In the genomic region with DNA sequence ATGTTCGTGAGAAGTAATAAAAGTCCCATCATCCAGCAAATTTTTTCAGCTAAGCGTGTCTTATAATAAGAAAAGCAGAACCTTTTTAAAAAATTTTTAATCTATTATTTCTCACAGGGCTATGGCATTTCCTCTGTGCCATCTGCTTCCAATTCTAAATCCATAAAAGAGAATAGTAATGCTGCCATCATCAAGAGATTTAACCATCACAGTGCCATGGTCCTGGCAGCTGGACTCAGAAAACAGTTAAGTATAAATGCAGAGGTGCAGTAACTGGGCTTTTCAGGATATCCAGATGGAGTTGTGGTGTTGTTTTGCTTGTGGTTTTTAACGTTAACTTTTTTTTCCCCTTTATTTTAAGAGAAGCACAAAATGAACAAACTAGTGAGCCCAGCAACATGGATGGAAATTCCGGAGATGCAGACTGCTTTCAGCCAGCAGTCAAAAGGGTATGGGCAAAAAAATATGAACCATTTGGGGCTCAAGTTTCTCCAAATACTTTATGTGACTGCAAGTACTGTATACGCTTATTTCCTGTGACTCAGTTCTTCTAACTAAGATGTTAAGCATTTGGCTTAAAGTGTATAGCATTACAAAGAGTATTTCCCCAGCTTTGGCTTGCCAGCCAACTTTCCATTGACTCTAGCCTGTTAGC, we compare ENCODE assay signal across 17 cellular contexts. TPM values are rescaled to one million over a fixed set of nuclear protein-coding genes. Genes with fewer than 3 reads are reported as not detected.
A peak's percentile ranks its signal among the peaks of the same experiment; 100 is the strongest.
DNase-seq lines count a peak whose midpoint lies in the region; ATAC-seq and TF ChIP-seq lines count a peak whose summit lies in the region.
"Had no signal": no experiment of that assay in that cellular context is flagged by ENCODE, and none has a peak within 500 bp of the region (broad histone marks: within the 10 kb centered on the region; RNA-seq: fewer than 3 reads in every experiment).

No MANE protein-coding gene starts in this region.

- H3K27me3 ChIP-seq in A673 (replicated peaks; ENCODE audit: insufficient read depth, low read depth, low read length, poor library complexity): no peaks in the 10 kb centered on the region
- no peaks in the 10 kb centered on the region for H3K27me3 ChIP-seq in BJ (ENCODE audit: control insufficient read depth, insufficient read depth, low read length)
- H3K27me3 ChIP-seq: heart right ventricle, pancreas had no signal

- peaks cover 21% of the 10 kb centered on the region for H3K36me3 ChIP-seq in A673 (ENCODE audit: insufficient read depth, low read length, poor library complexity, severe bottlenecking)
- H3K36me3 ChIP-seq in BJ (ENCODE audit: control insufficient read depth, insufficient read depth, low read length): peaks cover 6% of the 10 kb centered on the region; the same call in 1 of the 2 replicates

- peaks cover 23% of the 10 kb centered on the region for H3K4me1 ChIP-seq in A673 (ENCODE audit: insufficient read depth, low read length, poor library complexity, severe bottlenecking)
- H3K4me1 ChIP-seq: heart right ventricle, pancreas had no signal

- peak; percentile 71 for DNase-seq in A673 (ENCODE audit: low spot score)
- DNase-seq in BJ (ENCODE audit: low read depth): peak; percentile 63
- peak; percentile 25 for DNase-seq in RPMI7951 (ENCODE audit: low read depth)
- DNase-seq in fibroblast of gingiva (ENCODE audit: low read depth): peak; percentile 82
- DNase-seq in effector CD4-positive, alpha-beta T cell: no peak
- DNase-seq in left colon: no peak
- no peak for DNase-seq in Ammon's horn (ENCODE audit: low spot score)
- DNase-seq: activated CD4-positive, alpha-beta T cell treated with anti-CD3 and anti-CD28 coated beads, Interleukin-2, amount 50 U/mL, for 1 hour; activated gamma-delta T cell treated with Interleukin-2 at 50 U/mL for 16 hours; CD4-positive, alpha-beta memory T cell; endodermal cell; heart right ventricle; NCI-H2081 treated with DMSO at 0.1 percent for 48 hours; NCI-H774; pancreas; substantia nigra had no signal

- peak overlapping the region; percentile 90 for H3K27ac ChIP-seq in A673 (ENCODE audit: low read depth, low read length, poor library complexity, severe bottlenecking)
- H3K27ac ChIP-seq: heart right ventricle, pancreas had no signal

- BruUV-seq in A673 (replicated peaks; lab: Mats Ljungman, UMichigan): TSS peak; percentile 48

- no peak for ATAC-seq in GM18873 (IDR thresholded peaks at IDR 0.05; ENCODE audit: low FRiP score, unreplicated experiment)
- ATAC-seq in left colon: no peak
- ATAC-seq: heart right ventricle, pancreas had no signal

- TF ChIP-seq CTCF in A673 (conservative IDR thresholded peaks at IDR 0.05; ENCODE audit: low read depth, low read length): no peak
- no peak for TF ChIP-seq CTCF in BJ (IDR thresholded peaks at IDR 0.05; ENCODE audit: insufficient read depth, low read depth, low read length)

- POLR2A ChIA-PET in A673 (lab: Charles Lee; ENCODE audit: low non-redundant PET) (interaction anchor here (0.6 kb wide), 2 partner anchors 57 to 830 kb away, joined by 3 read pairs; no protein-coding TSS in a partner anchor), BJ (lab: Charles Lee) (interaction anchor here (1.0 kb wide), 1 partner anchor 48 kb away, joined by 3 read pairs; no protein-coding TSS in a partner anchor)

- CTCF ChIA-PET in A673 (lab: Charles Lee) (no interaction called here), BJ (lab: Yijun Ruan, JAX) (interaction anchor here (0.6 to 2.4 kb wide), 2 partner anchors 103 to 113 kb away, joined by 3 to 8 read pairs; no protein-coding TSS in a partner anchor)

- no peaks in the 10 kb centered on the region for H3K9me3 ChIP-seq in A673 (ENCODE audit: low read depth, low read length, poor library complexity, severe bottlenecking)
- H3K9me3 ChIP-seq: heart right ventricle, pancreas had no signal

- intact Hi-C loops in A673 (cut with micrococcal nuclease; ENCODE audit: unreplicated experiment) (no loop called here), left colon (cut with DNase I, micrococcal nuclease) (no loop called here)

- H3K4me3 ChIP-seq in A673 (ENCODE audit: low read depth, low read length, poor library complexity, severe bottlenecking): no peak overlapping the region
- no peak overlapping the region for H3K4me3 ChIP-seq in BJ (ENCODE audit: low read depth, low read length)
- H3K4me3 ChIP-seq: heart right ventricle, pancreas had no signal

RNA-seq across cellular contexts. Expression of a gene that starts 25.2 kb away (rescaled TPM):
- total RNA-seq in A673 (2021) (46.9 and 56.2 TPM in 2 replicates), left colon (10 to 100 TPM; 29.3 to 30.0 TPM)
- polyA plus RNA-seq in BJ (2011; rRNA removed): 24.9 and 42.9 TPM in 2 replicates
- polyA minus RNA-seq in BJ (2011; rRNA and poly(A)+ RNA removed): 32.2 and 33.5 TPM in 2 replicates
- 53.6 and 74.5 TPM in 2 replicates for total RNA-seq in RPMI7951 (2014; rRNA removed; shearing (Covaris generic))

RNA-seq across cellular contexts. Expression of a gene that starts 25.7 kb away (rescaled TPM):
- total RNA-seq in A673 (2021): 17.7 and 18.9 TPM in 2 replicates
- polyA plus RNA-seq in BJ (2011; rRNA removed): 15.3 and 23.2 TPM in 2 replicates
- 14.1 and 21.7 TPM in 2 replicates for polyA minus RNA-seq in BJ (2011; rRNA and poly(A)+ RNA removed)
- 16.0 and 16.5 TPM in 2 replicates for total RNA-seq in RPMI7951 (2014; rRNA removed; shearing (Covaris generic))
- total RNA-seq in left colon: 10 to 100 TPM in 1 of 2 donors, 1 to 10 TPM in 1; 8.4 to 12.9 TPM

RNA-seq across cellular contexts. Expression of a gene that starts 46.8 kb away (rescaled TPM):
- 613 and 715 TPM in 2 replicates for total RNA-seq in A673 (2021)
- polyA plus RNA-seq in BJ (2011; rRNA removed): 946 and 2,237 TPM in 2 replicates
- 914 and 1,006 TPM in 2 replicates for polyA minus RNA-seq in BJ (2011; rRNA and poly(A)+ RNA removed)
- total RNA-seq in RPMI7951 (2014; rRNA removed; shearing (Covaris generic)): 1,614 and 1,664 TPM in 2 replicates
- 100 to 1,000 TPM; 513 to 576 TPM for total RNA-seq in left colon

Comparison
In these comparisons a context has a peak if more than half of its experiments do, and no peak if none do; other contexts are left out.
1. DNase-seq: peak in A673 (single experiment), BJ (single experiment), RPMI7951 (single experiment) and fibroblast of gingiva (single experiment); none in effector CD4-positive, alpha-beta T cell (single experiment), left colon (0 of 2) and Ammon's horn (single experiment).